Comparison of ENCODE assay signal across 8 cellular contexts in genomic region chr5:108747111-108748009, GRCh38. TPM values are rescaled to one million over a fixed set of nuclear protein-coding genes. Genes with fewer than 3 reads are reported as not detected.
DNase-seq lines count a peak whose midpoint lies in the region; ATAC-seq and TF ChIP-seq lines count a peak whose summit lies in the region.

TSS of gene FER (plus strand) at chr5:108747897. CDS start at chr5:108798183, 50,286 bp downstream.

- ATAC-seq in GM21786 (IDR thresholded peaks at IDR 0.05; ENCODE audit: unreplicated experiment) (peak; percentile 32), mucosa of descending colon (peak; percentile 30)

- in situ Hi-C loops in endometrial microvascular endothelial cells (cut with HindIII; ENCODE audit: inconsistent ontology term, low pct_unique_long_range_greater_than_20kb, low sequenced_read_pairs): no loop called here

- intact Hi-C loops in mucosa of descending colon (cut with DNase I, micrococcal nuclease): no loop called here

- H3K36me3 ChIP-seq in KOPT-K1 (ENCODE audit: insufficient read depth, low read length) (no peaks in the 10 kb centered on the region), mucosa of descending colon (ENCODE audit: low read depth) (no peaks in the 10 kb centered on the region)

- DNase-seq in ELR (ENCODE audit: low read depth) (peak; percentile 94), mucosa of descending colon (peak in 1 of 3 donors; percentile 32), GM19238 (ENCODE audit: insufficient read length, low spot score) (no peak)
- DNase-seq in activated CD4-positive, alpha-beta T cell treated with anti-CD3 and anti-CD28 coated beads, Interleukin-2, amount 50 U/mL, for 4 hours: peak; percentile 12 to 28

- H3K4me1 ChIP-seq in mucosa of descending colon (ENCODE audit: low read depth): no peaks in the 10 kb centered on the region

- H3K9me3 ChIP-seq in KOPT-K1 (ENCODE audit: insufficient read depth, low read length, poor library complexity, severe bottlenecking) (peaks cover 3% of the 10 kb centered on the region), mucosa of descending colon (no peaks in the 10 kb centered on the region)

- H3K4me3 ChIP-seq in mucosa of descending colon: peak within 1 kb of the TSS; percentile 77

- peak within 1 kb of the TSS; percentile 78 for H3K27ac ChIP-seq in KOPT-K1 (ENCODE audit: low read depth, low read length, poor library complexity, severe bottlenecking)

- TF ChIP-seq CTCF in mucosa of descending colon (IDR thresholded peaks at IDR 0.05) (no peak), subcutaneous adipose tissue (IDR thresholded peaks at IDR 0.05; ENCODE audit: low read depth) (no peak)

RNA-seq across cellular contexts. Expression of gene FER, which starts in this region (rescaled TPM):
- total RNA-seq in endometrial microvascular endothelial cells (ENCODE audit: inconsistent ontology term) (21.9 TPM), mucosa of descending colon (10 to 100 TPM; 12.8 to 44.0 (median 13.6) TPM), subcutaneous adipose tissue (10 to 100 TPM; 26.9 to 37.4 (median 27.6) TPM)
